Comparison of ENCODE assay signal across 1 cellular context in genomic region chr10:71731791-71732190, GRCh38.
TF ChIP-seq lines count a peak whose summit lies in the region.

No MANE protein-coding gene starts in this region.

TF ChIP-seq in K562, 482 proteins besides CTCF, POLR2A, EP300 and RAD21:
- peak; percentile 12 for TF ChIP-seq MEIS2 (IDR thresholded peaks at IDR 0.05; ENCODE audit: partially characterized antibody)
- no peak for TF ChIP-seq RBM22 (IDR thresholded peaks at IDR 0.05; ENCODE audit: low read depth, low read length, poor library complexity, severe bottlenecking)
- no peak for TF ChIP-seq GABPB1 (CRISPR knock-in tag; IDR thresholded peaks at IDR 0.05)
- peak; percentile 20; the same call in 1 of the 2 replicates for TF ChIP-seq CTBP1 (IDR thresholded peaks at IDR 0.05; ENCODE audit: borderline replicate concordance)
